In the genomic region with DNA sequence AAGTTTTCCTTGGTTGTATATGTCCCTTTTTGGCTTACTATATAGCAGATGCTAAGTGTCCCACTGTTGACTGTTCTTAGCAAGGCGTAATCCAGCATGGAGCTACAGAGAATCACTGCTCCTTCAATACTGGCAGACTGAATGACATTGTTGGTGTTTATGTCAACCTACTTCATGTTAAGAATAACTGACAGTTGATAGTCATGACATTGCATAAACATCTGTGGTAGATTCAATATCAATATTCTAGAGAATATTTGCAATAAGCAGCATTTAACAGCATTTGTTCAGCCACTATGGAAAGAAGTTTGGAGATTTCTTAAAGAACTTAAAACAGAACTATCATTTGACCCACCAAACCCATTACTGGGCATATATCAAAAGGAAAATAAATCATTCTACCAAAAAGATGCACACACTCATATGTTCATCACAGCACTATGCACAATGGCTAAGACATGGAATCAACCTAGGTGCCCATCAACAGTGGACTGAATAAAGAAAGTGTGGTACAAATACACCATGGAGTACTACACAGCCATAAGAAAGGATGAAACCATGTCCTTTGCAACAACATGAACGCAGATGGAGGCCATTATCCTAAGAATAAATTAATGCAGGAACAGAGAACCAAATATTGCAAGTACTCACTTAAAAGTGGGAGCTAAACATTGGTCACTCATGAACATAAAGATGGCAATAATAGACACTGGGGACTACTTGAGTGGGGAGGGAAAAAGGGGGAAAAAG, we compare ENCODE assay signal across 32 cellular contexts.
"Had no signal": no experiment of that assay in that cellular context is flagged by ENCODE, and none has a peak within 500 bp of the region (broad histone marks: within the 10 kb centered on the region; RNA-seq: fewer than 3 reads in every experiment).

No MANE protein-coding gene starts in this region.

- H3K9me3 ChIP-seq: MG63 had no signal

- DNase-seq: Karpas-422, Kasumi-1, MG63, MM.1S, MV-4-11, NCI-H1048, NCI-H1092, NCI-H1092 treated with DMSO at 0.1 percent for 48 hours, NCI-H1105, NCI-H1105 treated with DMSO at 0.1 percent for 48 hours, NCI-H1417 treated with DMSO at 0.1 percent for 48 hours, NCI-H1436, NCI-H1436 treated with DMSO at 0.1 percent for 48 hours, NCI-H1694, NCI-H1694 treated with DMSO at 0.1 percent for 48 hours, NCI-H187, NCI-H187 treated with DMSO at 0.1 percent for 48 hours, NCI-H1930, NCI-H2029, NCI-H2029 treated with DMSO at 0.1 percent for 48 hours, NCI-H2081, NCI-H2081 treated with DMSO at 0.1 percent for 48 hours, NCI-H2107, NCI-H2171, NCI-H2171 treated with DMSO at 0.1 percent for 48 hours, NCI-H2227 treated with DMSO at 0.1 percent for 48 hours, NCI-H226, NCI-H345, NCI-H446, NCI-H446 treated with DMSO at 0.1 percent for 48 hours, NCI-H510A, NCI-H510A treated with DMSO at 0.1 percent for 48 hours had no signal

- H3K4me3 ChIP-seq: MG63 had no signal

- H3K27me3 ChIP-seq: MG63 had no signal

- H3K36me3 ChIP-seq: MG63 had no signal
